ENCODE assay signal across 8 cellular contexts in the genomic region with DNA sequence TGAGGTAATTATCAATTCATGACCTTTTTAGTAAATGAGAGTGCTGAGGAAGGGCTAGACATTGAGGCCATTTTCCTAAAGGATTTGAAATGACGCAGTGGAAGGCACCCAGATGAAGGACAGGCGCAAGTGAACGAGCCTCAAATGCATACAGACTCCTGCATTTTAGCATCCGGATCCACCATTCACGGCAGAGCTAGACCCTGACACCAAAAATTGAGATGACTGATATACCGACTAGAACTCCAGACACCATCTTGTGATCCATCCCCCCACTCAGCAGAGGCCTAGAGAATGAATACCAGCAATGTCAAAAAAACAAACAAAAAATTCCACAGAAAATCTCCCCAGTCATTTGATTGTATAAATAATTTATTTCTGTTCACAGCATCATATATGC. TPM values are rescaled to one million over a fixed set of nuclear protein-coding genes. Genes with fewer than 3 reads are reported as not detected.
DNase-seq lines count a peak whose midpoint lies in the region; TF ChIP-seq lines count a peak whose summit lies in the region.
"Had no signal": no experiment of that assay in that cellular context is flagged by ENCODE, and none has a peak within 500 bp of the region (broad histone marks: within the 10 kb centered on the region; RNA-seq: fewer than 3 reads in every experiment).

No MANE protein-coding gene starts in this region.

- H3K27ac ChIP-seq in HUES48 (ENCODE audit: low read depth, low read length) (no peak overlapping the region), fibroblast of lung (ENCODE audit: insufficient read depth, low read length) (no peak overlapping the region), smooth muscle cell (ENCODE audit: low read depth) (no peak overlapping the region)

- TF ChIP-seq CTCF in fibroblast of lung (conservative IDR thresholded peaks at IDR 0.05 in 1 of 2, IDR thresholded peaks at IDR 0.05 in 1 of 2; ENCODE audit: low read depth in 1 of 2, low read length in 2 of 2) (no peak), smooth muscle cell (IDR thresholded peaks at IDR 0.05; ENCODE audit: borderline replicate concordance, insufficient read depth, poor library complexity, severe bottlenecking) (no peak)

- peak overlapping the region; percentile 21 for H3K4me2 ChIP-seq in fibroblast of lung (ENCODE audit: extremely low read depth, insufficient read depth, low read length)
- peak overlapping the region; percentile 97 for H3K4me2 ChIP-seq in smooth muscle cell

- H3K79me2 ChIP-seq in fibroblast of lung (ENCODE audit: control insufficient read depth, insufficient read depth, low read length) (peaks cover 45% of the 10 kb centered on the region), smooth muscle cell (ENCODE audit: low read depth) (peaks cover 33% of the 10 kb centered on the region)

- CTCF ChIA-PET in activated CD4-positive, alpha-beta memory T cell treated with anti-CD3 and anti-CD28 coated beads, Interleukin-2, amount 10 ng/mL, durations not matched to agents 7 days and 5 days (lab: Charles Lee), result interaction anchor here (1.0 to 7.5 kb wide), 2 partner anchors 203 to 357 kb away, joined by 3 to 103 read pairs; no protein-coding TSS in a partner anchor

- WGBS in smooth muscle cell (ENCODE audit: low lambda C conversion rate), result 88% methylated on average over 6 of the region's 6 CpGs

- peak overlapping the region; percentile 100 for H3K27ac Mint-ChIP-seq in activated CD4-positive, alpha-beta memory T cell treated with anti-CD3 and anti-CD28 coated beads, Interleukin-2, amount 10 ng/mL, durations not matched to agents 7 days and 5 days

- no peaks in the 10 kb centered on the region for H3K36me3 ChIP-seq in HUES48 (ENCODE audit: control insufficient read depth, insufficient read depth, low read length)
- H3K36me3 ChIP-seq in fibroblast of lung (ENCODE audit: control insufficient read depth, insufficient read depth, low read length), result no peaks in the 10 kb centered on the region
- no peaks in the 10 kb centered on the region for H3K36me3 ChIP-seq in smooth muscle cell (ENCODE audit: low read depth)

- peaks cover 16% of the 10 kb centered on the region for H3K27me3 ChIP-seq in HUES48 (ENCODE audit: control insufficient read depth, insufficient read depth, low read length)
- H3K27me3 ChIP-seq in fibroblast of lung (ENCODE audit: control insufficient read depth, insufficient read depth, low read length), result no peaks in the 10 kb centered on the region
- H3K27me3 ChIP-seq in smooth muscle cell (ENCODE audit: low read depth), result no peaks in the 10 kb centered on the region

- H3K9me3 ChIP-seq in HUES48 (ENCODE audit: control insufficient read depth, insufficient read depth, low read length), result no peaks in the 10 kb centered on the region
- no peaks in the 10 kb centered on the region for H3K9me3 ChIP-seq in fibroblast of lung (ENCODE audit: control insufficient read depth, insufficient read depth, low read depth, low read length)
- no peaks in the 10 kb centered on the region for H3K9me3 ChIP-seq in smooth muscle cell (replicated peaks; ENCODE audit: low read depth)

- DNase-seq in activated CD4-positive, alpha-beta memory T cell treated with anti-CD3 and anti-CD28 coated beads, Interleukin-2, amount 10 ng/mL, durations not matched to agents 7 days and 5 days, result peak; percentile 36
- DNase-seq in fibroblast of lung (ENCODE audit: low read depth in 2 of 2) (no peak), smooth muscle cell (lab: John Stamatoyannopoulos, UW; ENCODE audit: unreplicated experiment) (no peak), COLO668 (lab: John Stamatoyannopoulos, UW; ENCODE audit: unreplicated experiment) (no peak), NCI-H187 treated with DMSO at 0.1 percent for 48 hours (lab: John Stamatoyannopoulos, UW) (no peak)
- DNase-seq in effector CD8-positive, alpha-beta T cell (lab: John Stamatoyannopoulos, UW), result no peak
- DNase-seq: mesendoderm had no signal

- H3K4me1 ChIP-seq in HUES48 (ENCODE audit: control insufficient read depth, insufficient read depth, low read length) (peaks cover 19% of the 10 kb centered on the region), fibroblast of lung (ENCODE audit: control insufficient read depth, extremely low read depth, insufficient read depth, low read length) (no peaks in the 10 kb centered on the region), smooth muscle cell (ENCODE audit: low read depth) (peaks cover 33% of the 10 kb centered on the region)

- no peaks in the 10 kb centered on the region for H3K9me3 Mint-ChIP-seq in activated CD4-positive, alpha-beta memory T cell treated with anti-CD3 and anti-CD28 coated beads, Interleukin-2, amount 10 ng/mL, durations not matched to agents 7 days and 5 days

- peaks cover 7% of the 10 kb centered on the region for H3F3A ChIP-seq in smooth muscle cell (ENCODE audit: low read depth)

- peaks cover 83% of the 10 kb centered on the region for H3K36me3 Mint-ChIP-seq in activated CD4-positive, alpha-beta memory T cell treated with anti-CD3 and anti-CD28 coated beads, Interleukin-2, amount 10 ng/mL, durations not matched to agents 7 days and 5 days (ENCODE audit: low read depth)

- POLR2A ChIA-PET in activated CD4-positive, alpha-beta memory T cell treated with anti-CD3 and anti-CD28 coated beads, Interleukin-2, amount 10 ng/mL, durations not matched to agents 7 days and 5 days (lab: Charles Lee), result interaction anchor here (0.8 to 7.7 kb wide), 21 partner anchors 9 to 468 kb away, joined by 3 to 572 read pairs (median 6); no protein-coding TSS in a partner anchor

- peak overlapping the region; percentile 99 for H3K4me3 Mint-ChIP-seq in activated CD4-positive, alpha-beta memory T cell treated with anti-CD3 and anti-CD28 coated beads, Interleukin-2, amount 10 ng/mL, durations not matched to agents 7 days and 5 days

- H4K20me1 ChIP-seq in fibroblast of lung (ENCODE audit: control insufficient read depth, extremely low read depth, insufficient read depth, low read length) (no peaks in the 10 kb centered on the region), smooth muscle cell (ENCODE audit: low read depth) (peaks cover 36% of the 10 kb centered on the region)

- H3K27me3 Mint-ChIP-seq in activated CD4-positive, alpha-beta memory T cell treated with anti-CD3 and anti-CD28 coated beads, Interleukin-2, amount 10 ng/mL, durations not matched to agents 7 days and 5 days, result no peaks in the 10 kb centered on the region

- peak overlapping the region; percentile 96 for H3K4me3 ChIP-seq in HUES48 (ENCODE audit: low read depth, low read length)
- peak overlapping the region in 2 of 4 experiments; percentile 86 to 98 for H3K4me3 ChIP-seq in fibroblast of lung (replicated peaks in 1 of 4; ENCODE audit: control extremely low read depth in 1 of 4, insufficient read depth in 1 of 4, low read depth in 3 of 4, low read length in 4 of 4)
- no peak overlapping the region for H3K4me3 ChIP-seq in smooth muscle cell

- no peak overlapping the region for H3K9ac ChIP-seq in HUES48 (ENCODE audit: low read depth, low read length)
- no peak overlapping the region for H3K9ac ChIP-seq in fibroblast of lung (ENCODE audit: insufficient read depth, low read length)
- no peak overlapping the region for H3K9ac ChIP-seq in smooth muscle cell (ENCODE audit: low read depth)

- H2AFZ ChIP-seq in fibroblast of lung (ENCODE audit: low read length) (no peak overlapping the region), smooth muscle cell (ENCODE audit: low read depth) (no peak overlapping the region)

- peaks cover 37% of the 10 kb centered on the region for H3K4me1 Mint-ChIP-seq in activated CD4-positive, alpha-beta memory T cell treated with anti-CD3 and anti-CD28 coated beads, Interleukin-2, amount 10 ng/mL, durations not matched to agents 7 days and 5 days

RNA-seq across cellular contexts. Expression of gene ARL4C, which starts 4.2 kb away (rescaled TPM):
- 100 to 1,000 TPM; 445 to 449 TPM for total RNA-seq in activated CD4-positive, alpha-beta memory T cell treated with anti-CD3 and anti-CD28 coated beads, Interleukin-2, amount 10 ng/mL, durations not matched to agents 7 days and 5 days
- total RNA-seq in fibroblast of lung (50.6 and 80.9 TPM in 2 replicates), smooth muscle cell (8.0 and 9.1 TPM in 2 replicates)
- polyA plus RNA-seq in fibroblast of lung (23.2 and 45.5 TPM in 2 replicates), smooth muscle cell (9.5 and 18.3 TPM in 2 replicates)
- polyA plus RNA-seq in fibroblast of lung (2012), result 27.3 and 58.5 TPM in 2 replicates
- 7.7 and 21.0 TPM in 2 replicates for polyA minus RNA-seq in fibroblast of lung (ENCODE audit: low replicate concordance)
